Comparison of ENCODE assay signal across 20 cellular contexts in the genomic region with DNA sequence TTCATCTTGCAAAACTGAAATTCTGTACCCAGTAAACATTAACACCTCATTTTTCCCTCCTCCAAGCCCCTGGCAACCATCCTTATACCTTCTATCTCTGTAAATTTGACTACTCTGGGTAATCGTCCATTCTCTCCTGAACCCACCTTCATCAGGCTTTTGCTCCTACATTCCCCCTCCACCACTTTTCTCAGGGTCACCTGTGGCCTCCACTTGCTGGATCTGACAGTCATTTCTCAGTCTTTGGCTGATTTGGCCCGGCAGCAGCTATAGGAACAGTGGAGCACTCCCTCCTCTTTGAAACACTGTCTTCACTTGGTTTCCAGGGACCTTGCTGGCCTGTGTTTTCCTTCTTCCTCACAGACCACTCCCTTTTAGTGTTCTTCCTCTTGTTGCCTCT.
DNase-seq lines count a peak whose midpoint lies in the region; ATAC-seq, FAIRE-seq and TF ChIP-seq lines count a peak whose summit lies in the region.
"Had no signal": no experiment of that assay in that cellular context is flagged by ENCODE, and none has a peak within 500 bp of the region (broad histone marks: within the 10 kb centered on the region; RNA-seq: fewer than 3 reads in every experiment).

No MANE protein-coding gene starts in this region.

- H3K36me3 Mint-ChIP-seq in endothelial cell (ENCODE audit: low read depth, unreplicated experiment) (peaks cover 21% of the 10 kb centered on the region), nephron progenitor cell (ENCODE audit: low read depth) (peaks cover 18% of the 10 kb centered on the region)

- TF ChIP-seq CTCF in cardiac muscle cell (IDR thresholded peaks at IDR 0.05; ENCODE audit: low read depth, low read length): no peak
- TF ChIP-seq CTCF in endothelial cell (IDR thresholded peaks at IDR 0.05; ENCODE audit: unreplicated experiment): no peak
- no peak for TF ChIP-seq CTCF in nephron progenitor cell (IDR thresholded peaks at IDR 0.05)

- H3K4me1 ChIP-seq in cardiac muscle cell (ENCODE audit: low read depth): peaks cover 39% of the 10 kb centered on the region
- H3K4me1 ChIP-seq: HAP-1 had no signal

- H3K9me3 ChIP-seq in cardiac muscle cell (ENCODE audit: low read depth): no peaks in the 10 kb centered on the region
- H3K9me3 ChIP-seq: HAP-1 had no signal

- no peak overlapping the region for H3K27ac Mint-ChIP-seq in endothelial cell (ENCODE audit: unreplicated experiment)
- H3K27ac Mint-ChIP-seq in nephron progenitor cell: peak overlapping the region; percentile 91

- peak overlapping the region; percentile 30 for H3K27ac ChIP-seq in cardiac muscle cell
- H3K27ac ChIP-seq: BLaER1 had no signal

- no peak for DNase-seq in cardiac muscle cell (ENCODE audit: low read depth in 1 of 2, low spot score in 1 of 2)
- no peak for DNase-seq in cardiac septum (ENCODE audit: low spot score)
- DNase-seq in endothelial cell (ENCODE audit: low spot score): no peak
- no peak for DNase-seq in nephron progenitor cell
- DNase-seq in RCC 7860 (ENCODE audit: low spot score): no peak
- no peak for DNase-seq in NCI-H748 (lab: John Stamatoyannopoulos, UW; ENCODE audit: unreplicated experiment)
- no peak for DNase-seq in NCI-H128 (lab: John Stamatoyannopoulos, UW; ENCODE audit: unreplicated experiment)
- DNase-seq: 8988T; Calu3; CD4-positive, alpha-beta memory T cell; DMS79 treated with DMSO at 0.1 percent for 48 hours; GF-D8 had no signal

- H3K4me1 Mint-ChIP-seq in endothelial cell (ENCODE audit: unreplicated experiment) (peaks cover 41% of the 10 kb centered on the region), nephron progenitor cell (peaks cover 69% of the 10 kb centered on the region)

- ATAC-seq in GM18907 (IDR thresholded peaks at IDR 0.05; ENCODE audit: unreplicated experiment): no peak

- H3K4me3 ChIP-seq in cardiac muscle cell: no peak overlapping the region
- H3K4me3 ChIP-seq: BLaER1, HAP-1 had no signal

- H3K9me3 Mint-ChIP-seq in endothelial cell (ENCODE audit: unreplicated experiment) (no peaks in the 10 kb centered on the region), nephron progenitor cell (peaks cover 3% of the 10 kb centered on the region)
- H3K9me3 Mint-ChIP-seq: CD14-positive monocyte, IgD-negative memory B cell had no signal

- no peaks in the 10 kb centered on the region for H3K36me3 ChIP-seq in cardiac muscle cell
- H3K36me3 ChIP-seq: HAP-1 had no signal

- H3K27me3 ChIP-seq in cardiac muscle cell: no peaks in the 10 kb centered on the region
- H3K27me3 ChIP-seq: BLaER1 had no signal

- intact Hi-C loops in cardiac septum (cut with DNase I): no loop called here

- H3K27me3 Mint-ChIP-seq in endothelial cell (ENCODE audit: unreplicated experiment) (peaks cover 12% of the 10 kb centered on the region), nephron progenitor cell (ENCODE audit: low read depth, poor library complexity) (no peaks in the 10 kb centered on the region)
- H3K27me3 Mint-ChIP-seq: CD4-positive, alpha-beta memory T cell; IgD-negative memory B cell had no signal

- peak overlapping the region; percentile 52 for H3K4me3 Mint-ChIP-seq in endothelial cell (ENCODE audit: unreplicated experiment)
- peak overlapping the region; percentile 21 for H3K4me3 Mint-ChIP-seq in nephron progenitor cell
- H3K4me3 Mint-ChIP-seq: CD14-positive monocyte had no signal

- no peak for FAIRE-seq in RCC 7860 (lab: Jason Lieb, UNC)
- FAIRE-seq: GM19239, H1, HepG2 had no signal
